Comparison of ENCODE assay signal across 18 cellular contexts in genomic region chr5:62309107-62309506, GRCh38. TPM values are rescaled to one million over a fixed set of nuclear protein-coding genes. Genes with fewer than 3 reads are reported as not detected.
DNase-seq lines count a peak whose midpoint lies in the region; ATAC-seq and TF ChIP-seq lines count a peak whose summit lies in the region.
"Had no signal": no experiment of that assay in that cellular context is flagged by ENCODE, and none has a peak within 500 bp of the region (broad histone marks: within the 10 kb centered on the region; RNA-seq: fewer than 3 reads in every experiment).

No MANE protein-coding gene starts in this region.

- no peak for DNase-seq in CD8-positive, alpha-beta memory T cell
- no peak for DNase-seq in effector memory CD8-positive, alpha-beta T cell
- DNase-seq in CD1c-positive myeloid dendritic cell (ENCODE audit: extremely low spot score) (no peak), inferior parietal cortex (ENCODE audit: extremely low spot score) (no peak)
- DNase-seq: activated CD4-positive, CD25-positive, alpha-beta regulatory T cell; DMS79; NCI-H1436 treated with DMSO at 0.1 percent for 48 hours; PC-3; stimulated activated CD4-positive, alpha-beta T cell treated with anti-CD3 and anti-CD28 coated beads, Interleukin-15, amount 100 ng/mL, for 24 hours had no signal

- H3K36me3 ChIP-seq in BLaER1 treated with 17β-estradiol and CSF1 and Interleukin-3, amounts not matched to agents 10 nM and 100 nM, result peaks cover 0 to 48% (median 34%) of the 10 kb centered on the region in 11 experiments; a peak in 15 of 22 replicates
- no peaks in the 10 kb centered on the region for H3K36me3 ChIP-seq in CD8-positive, alpha-beta memory T cell (ENCODE audit: insufficient read depth, low read length)
- peaks cover 3% of the 10 kb centered on the region; the same call in 1 of the 2 replicates for H3K36me3 ChIP-seq in SU-DHL-6 (ENCODE audit: low read length)
- H3K36me3 ChIP-seq: ascending aorta had no signal

- H2AFZ ChIP-seq in SU-DHL-6 (ENCODE audit: low read depth, low read length, severe bottlenecking), result no peak overlapping the region

- peaks cover 0 to 49% (median 18%) of the 10 kb centered on the region in 3 donors for H3K36me3 Mint-ChIP-seq in CD8-positive, alpha-beta memory T cell
- peaks cover 46% of the 10 kb centered on the region for H3K36me3 Mint-ChIP-seq in effector memory CD8-positive, alpha-beta T cell (ENCODE audit: insufficient read depth)

- H3K27me3 ChIP-seq in BLaER1 treated with 17β-estradiol and CSF1 and Interleukin-3, amounts not matched to agents 10 nM and 100 nM, result no peaks in the 10 kb centered on the region
- H3K27me3 ChIP-seq in CD8-positive, alpha-beta memory T cell (ENCODE audit: insufficient read depth, low read length, poor library complexity, severe bottlenecking), result no peaks in the 10 kb centered on the region
- H3K27me3 ChIP-seq in SU-DHL-6 (ENCODE audit: low read length), result no peaks in the 10 kb centered on the region
- H3K27me3 ChIP-seq: ascending aorta, BLaER1 had no signal

- peaks cover 70 to 81% (median 79%) of the 10 kb centered on the region in 3 donors for H3K4me1 Mint-ChIP-seq in CD8-positive, alpha-beta memory T cell
- H3K4me1 Mint-ChIP-seq in effector memory CD8-positive, alpha-beta T cell (ENCODE audit: low read depth in 2 of 2), result peaks cover 61 to 73% of the 10 kb centered on the region in 2 donors

- H3F3A ChIP-seq in SU-DHL-6 (ENCODE audit: insufficient read depth), result peaks cover 7% of the 10 kb centered on the region; the same call in 1 of the 2 replicates

- H3K4me2 ChIP-seq in BLaER1 treated with 17β-estradiol and CSF1 and Interleukin-3, amounts not matched to agents 10 nM and 100 nM, result peak overlapping the region in 8 of 11 experiments; percentile 17 to 94 (median 60); a peak in 8 of 22 replicates
- peak overlapping the region; percentile 72 for H3K4me2 ChIP-seq in SU-DHL-6 (ENCODE audit: low read depth, low read length, poor library complexity, severe bottlenecking)

- H3K9ac ChIP-seq in BLaER1 treated with 17β-estradiol and CSF1 and Interleukin-3, amounts not matched to agents 10 nM and 100 nM, result no peak overlapping the region
- H3K9ac ChIP-seq in SU-DHL-6 (ENCODE audit: low read length), result no peak overlapping the region
- H3K9ac ChIP-seq: BLaER1 had no signal

- peaks cover 0 to 2% of the 10 kb centered on the region in 2 donors for H3K27me3 Mint-ChIP-seq in CD8-positive, alpha-beta memory T cell
- H3K27me3 Mint-ChIP-seq in effector memory CD8-positive, alpha-beta T cell, result no peaks in the 10 kb centered on the region

- peaks cover 25 to 63% (median 39%) of the 10 kb centered on the region in 10 experiments for H3K4me1 ChIP-seq in BLaER1 treated with 17β-estradiol and CSF1 and Interleukin-3, amounts not matched to agents 10 nM and 100 nM
- peaks cover 75% of the 10 kb centered on the region for H3K4me1 ChIP-seq in CD8-positive, alpha-beta memory T cell (ENCODE audit: insufficient read depth, low read length)

- no peak overlapping the region for H3K27ac ChIP-seq in BLaER1 treated with 17β-estradiol and CSF1 and Interleukin-3, amounts not matched to agents 10 nM and 100 nM
- no peak overlapping the region for H3K27ac ChIP-seq in CD8-positive, alpha-beta memory T cell (ENCODE audit: low read depth, low read length)
- no peak overlapping the region for H3K27ac ChIP-seq in SU-DHL-6 (ENCODE audit: low read depth, low read length)
- H3K27ac ChIP-seq: ascending aorta, BLaER1, coronary artery, HL-60 had no signal

- CTCF ChIA-PET in CD8-positive, alpha-beta memory T cell (lab: Charles Lee), result interaction anchor here (0.7 to 3.4 kb wide), 8 partner anchors 9 to 45 kb away, joined by 3 to 22 read pairs (median 4); no protein-coding TSS in a partner anchor

- ATAC-seq in effector memory CD8-positive, alpha-beta T cell (replicated peaks), result no peak
- no peak for ATAC-seq in GM21423 (IDR thresholded peaks at IDR 0.05; ENCODE audit: unreplicated experiment)
- ATAC-seq: PC-3, SK-N-SH treated with all-trans-retinoic acid at 6 μM for 48 hours had no signal

- H4K20me1 ChIP-seq in BLaER1 treated with 17β-estradiol and CSF1 and Interleukin-3, amounts not matched to agents 10 nM and 100 nM, result peaks cover 45 to 73% (median 69%) of the 10 kb centered on the region in 11 experiments; a peak in 21 of 22 replicates
- H4K20me1 ChIP-seq in SU-DHL-6 (ENCODE audit: low read depth, low read length), result peaks cover 45% of the 10 kb centered on the region

- H3K9me3 Mint-ChIP-seq in CD8-positive, alpha-beta memory T cell, result no peaks in the 10 kb centered on the region
- H3K9me3 Mint-ChIP-seq in effector memory CD8-positive, alpha-beta T cell, result no peaks in the 10 kb centered on the region
- H3K9me3 Mint-ChIP-seq: neural crest cell had no signal

- H3K9me3 ChIP-seq in BLaER1 treated with 17β-estradiol and CSF1 and Interleukin-3, amounts not matched to agents 10 nM and 100 nM (replicated peaks in 1 of 11), result no peaks in the 10 kb centered on the region
- no peaks in the 10 kb centered on the region for H3K9me3 ChIP-seq in CD8-positive, alpha-beta memory T cell (ENCODE audit: low read length)
- H3K9me3 ChIP-seq in SU-DHL-6 (ENCODE audit: insufficient read depth, low read length), result no peaks in the 10 kb centered on the region
- H3K9me3 ChIP-seq: ascending aorta, BLaER1 had no signal

- H3K4me3 Mint-ChIP-seq in CD8-positive, alpha-beta memory T cell, result peak overlapping the region; percentile 33 to 70 (median 60)
- H3K4me3 Mint-ChIP-seq in effector memory CD8-positive, alpha-beta T cell, result peak overlapping the region; percentile 33 to 52

- TF ChIP-seq CTCF in SU-DHL-6 (IDR thresholded peaks at IDR 0.05; ENCODE audit: insufficient read depth, low read length, poor library complexity, severe bottlenecking), result no peak

- H3K9me2 ChIP-seq in SU-DHL-6 (replicated peaks; ENCODE audit: insufficient read depth, low read length), result no peaks in the 10 kb centered on the region

- POLR2A ChIA-PET in CD8-positive, alpha-beta memory T cell (lab: Charles Lee), result interaction anchor here (1.1 to 2.3 kb wide), 3 partner anchors 9 to 17 kb away, joined by 3 to 6 read pairs (median 3); no protein-coding TSS in a partner anchor

- peaks cover 78% of the 10 kb centered on the region for H3K79me2 ChIP-seq in SU-DHL-6 (ENCODE audit: insufficient read depth, low read length)

- no peak overlapping the region for H3K4me3 ChIP-seq in BLaER1 treated with 17β-estradiol and CSF1 and Interleukin-3, amounts not matched to agents 10 nM and 100 nM
- no peak overlapping the region for H3K4me3 ChIP-seq in CD8-positive, alpha-beta memory T cell (ENCODE audit: low read length)
- H3K4me3 ChIP-seq in SU-DHL-6 (ENCODE audit: insufficient read depth, low read length, poor library complexity, severe bottlenecking), result no peak overlapping the region
- H3K4me3 ChIP-seq: ascending aorta, BLaER1, coronary artery had no signal

- peak overlapping the region; percentile 36 to 99 (median 86) for H3K27ac Mint-ChIP-seq in CD8-positive, alpha-beta memory T cell
- peak overlapping the region; percentile 93 to 98 for H3K27ac Mint-ChIP-seq in effector memory CD8-positive, alpha-beta T cell

RNA-seq across cellular contexts. Expression of gene KIF2A, which starts 3.1 kb away (rescaled TPM):
- total RNA-seq in CD8-positive, alpha-beta memory T cell, result 100 to 1,000 TPM; 252 to 253 TPM
- 185 TPM for polyA plus RNA-seq in CD8-positive, alpha-beta memory T cell
